ENCODE assay signal across 14 cellular contexts in genomic region chr1:62962014-62962793, GRCh38.
"Had no signal": no experiment of that assay in that cellular context is flagged by ENCODE, and none has a peak within 500 bp of the region (broad histone marks: within the 10 kb centered on the region; RNA-seq: fewer than 3 reads in every experiment).

No MANE protein-coding gene starts in this region.

- H3K4me1 ChIP-seq: heart left ventricle, psoas muscle, right lobe of liver, testis, upper lobe of right lung had no signal

- H3K36me3 ChIP-seq: brain microvascular endothelial cell, heart left ventricle, right lobe of liver, upper lobe of right lung had no signal

- H3K9me3 ChIP-seq: heart left ventricle, psoas muscle, right lobe of liver, testis, upper lobe of right lung had no signal

- FAIRE-seq: frontal cortex, islet of Langerhans had no signal

- H3K27me3 ChIP-seq: brain microvascular endothelial cell, right lobe of liver, testis, upper lobe of right lung had no signal

- H3K27ac ChIP-seq: brain microvascular endothelial cell, epithelial cell of prostate, heart left ventricle, psoas muscle, right lobe of liver, testis, upper lobe of right lung had no signal

- DNase-seq: activated CD4-positive, alpha-beta T cell treated with anti-CD3 and anti-CD28 coated beads, Interleukin-2, amount 50 U/mL, for 1 hour; activated CD8-positive, alpha-beta memory T cell treated with anti-CD3 and anti-CD28 coated beads for 24 hours; activated naive CD4-positive, alpha-beta T cell treated with Interleukin-2 at 50 U/mL for 16 hours; brain microvascular endothelial cell; effector memory CD4-positive, alpha-beta T cell; psoas muscle; right lobe of liver; testis; upper lobe of right lung had no signal

- H3K4me3 ChIP-seq: heart left ventricle, lung, psoas muscle, right lobe of liver, testis, upper lobe of right lung had no signal
